In the genomic region with DNA sequence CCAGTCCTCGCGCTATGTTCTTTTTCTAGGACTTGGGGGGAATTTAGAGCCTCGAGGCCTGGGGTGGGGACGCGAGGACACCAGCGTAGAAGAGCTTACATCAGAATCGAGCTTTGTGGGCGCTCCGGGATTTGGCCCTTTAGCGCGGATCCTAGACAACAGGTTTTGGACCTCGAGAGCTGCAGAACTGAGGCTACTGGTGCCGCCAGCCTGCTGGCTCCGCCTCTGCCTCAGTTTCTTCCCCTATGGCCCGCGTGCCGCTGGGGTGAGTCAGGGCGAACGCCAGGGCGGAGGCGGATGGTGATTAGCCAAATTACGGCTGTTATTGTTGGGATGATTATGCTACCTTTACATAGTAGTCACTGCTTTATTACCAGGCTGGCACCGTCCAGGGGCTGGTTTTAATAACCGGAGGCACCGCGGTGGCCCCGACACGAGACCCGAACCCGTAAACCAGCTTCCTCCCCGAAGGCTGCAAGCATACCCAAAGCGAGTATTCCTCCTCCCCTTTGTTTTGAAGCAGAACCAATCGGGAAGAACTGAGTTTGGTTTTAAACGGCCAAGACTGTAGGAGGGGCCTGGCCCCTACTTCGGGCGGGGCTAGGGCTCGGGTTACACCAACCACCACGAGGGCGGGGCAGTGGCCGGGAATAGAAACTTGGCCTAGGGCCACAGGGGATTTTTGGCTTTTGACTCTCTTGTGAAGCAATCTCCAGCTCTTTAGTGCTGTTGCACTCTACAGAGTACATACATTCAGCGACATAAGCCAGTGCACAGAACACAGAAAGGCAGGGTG, we compare ENCODE assay signal across 8 cellular contexts. TPM values are rescaled to one million over a fixed set of nuclear protein-coding genes. Genes with fewer than 3 reads are reported as not detected.
A peak's percentile ranks its signal among the peaks of the same experiment; 100 is the strongest.
DNase-seq lines count a peak whose midpoint lies in the region; ATAC-seq, FAIRE-seq and TF ChIP-seq lines count a peak whose summit lies in the region.

No MANE protein-coding gene starts in this region.

- CTCF ChIA-PET in activated CD4-positive, alpha-beta T cell treated with anti-CD3 and anti-CD28 coated beads for 36 hours (lab: Charles Lee), result interaction anchor here (0.6 to 1.2 kb wide), 13 partner anchors 10 to 700 kb away, joined by 3 to 8 read pairs (median 4); a partner anchor contains a TSS

- TF ChIP-seq CTCF in BE2C (IDR thresholded peaks at IDR 0.05; ENCODE audit: low read depth, low read length), result no peak
- no peak for TF ChIP-seq CTCF in choroid plexus epithelial cell (conservative IDR thresholded peaks at IDR 0.05; ENCODE audit: low read depth, low read length)

- peak; percentile 99 for FAIRE-seq in GM19239 (lab: Jason Lieb, UNC)

- H3K27me3 Mint-ChIP-seq in activated CD4-positive, alpha-beta T cell treated with anti-CD3 and anti-CD28 coated beads for 36 hours, result no peaks in the 10 kb centered on the region

- peak overlapping the region; percentile 88 for H3K4me3 Mint-ChIP-seq in activated CD4-positive, alpha-beta T cell treated with anti-CD3 and anti-CD28 coated beads for 36 hours

- H3K27ac Mint-ChIP-seq in activated CD4-positive, alpha-beta T cell treated with anti-CD3 and anti-CD28 coated beads for 36 hours, result peak overlapping the region; percentile 100

- no peaks in the 10 kb centered on the region for H3K27me3 ChIP-seq in BE2C

- H3K4me1 Mint-ChIP-seq in activated CD4-positive, alpha-beta T cell treated with anti-CD3 and anti-CD28 coated beads for 36 hours, result peaks cover 33% of the 10 kb centered on the region

- DNase-seq in BE2C, result peak; percentile 95
- peak; percentile 88 for DNase-seq in GM19239 (ENCODE audit: insufficient read length, low spot score)
- peak; percentile 98 for DNase-seq in NCI-H510A treated with DMSO at 0.1 percent for 48 hours (lab: John Stamatoyannopoulos, UW)
- DNase-seq in activated CD4-positive, alpha-beta T cell treated with anti-CD3 and anti-CD28 coated beads for 36 hours, result peak; percentile 96
- DNase-seq in choroid plexus epithelial cell (ENCODE audit: low read depth), result peak; percentile 99
- peak; percentile 94 for DNase-seq in kidney glomerular epithelial cell (lab: John Stamatoyannopoulos, UW)
- peak; percentile 84 to 88 for DNase-seq in stimulated activated CD4-positive, alpha-beta T cell treated with anti-CD3 and anti-CD28 coated beads, Interleukin-15, amount 100 ng/mL, for 48 hours (ENCODE audit: low read depth in 2 of 2)

- H3K4me3 ChIP-seq in BE2C (ENCODE audit: low read depth, low read length) (peak overlapping the region; percentile 86), choroid plexus epithelial cell (ENCODE audit: low read depth, low read length) (peak overlapping the region; percentile 93)

- peaks cover 11% of the 10 kb centered on the region; the same call in 1 of the 2 replicates for H3K4me1 ChIP-seq in BE2C

- POLR2A ChIA-PET in activated CD4-positive, alpha-beta T cell treated with anti-CD3 and anti-CD28 coated beads for 36 hours (lab: Charles Lee), result interaction anchor here (0.6 to 1.7 kb wide), 12 partner anchors 8 to 618 kb away, joined by 3 to 8 read pairs (median 4); a partner anchor contains a TSS

- intact Hi-C loops in activated CD4-positive, alpha-beta T cell treated with anti-CD3 and anti-CD28 coated beads for 36 hours (cut with DNase I, micrococcal nuclease), result loop anchor here (1.0 to 5.0 kb wide), 16 partner anchors 16 to 758 kb away; a partner anchor contains a TSS

- ATAC-seq in HG03442 (IDR thresholded peaks at IDR 0.05; ENCODE audit: unreplicated experiment), result peak; percentile 53
- ATAC-seq in activated CD4-positive, alpha-beta T cell treated with anti-CD3 and anti-CD28 coated beads for 36 hours, result peak; percentile 77

- H3K9me3 Mint-ChIP-seq in activated CD4-positive, alpha-beta T cell treated with anti-CD3 and anti-CD28 coated beads for 36 hours (ENCODE audit: low read depth), result no peaks in the 10 kb centered on the region

- no peaks in the 10 kb centered on the region for H3K9me3 ChIP-seq in BE2C

- peaks cover 16% of the 10 kb centered on the region for H3K36me3 ChIP-seq in BE2C

- peaks cover 30% of the 10 kb centered on the region for H3K36me3 Mint-ChIP-seq in activated CD4-positive, alpha-beta T cell treated with anti-CD3 and anti-CD28 coated beads for 36 hours (ENCODE audit: low read depth)

RNA-seq across cellular contexts. Expression of a gene that starts 0.6 kb away (rescaled TPM):
- 221 TPM for polyA plus RNA-seq in BE2C (2012; ENCODE audit: insufficient read depth, insufficient read length, low read depth)
- 10 to 100 TPM; 59.8 to 64.6 TPM for total RNA-seq in activated CD4-positive, alpha-beta T cell treated with anti-CD3 and anti-CD28 coated beads for 36 hours

RNA-seq across cellular contexts. Expression of a gene that starts 5.9 kb away (rescaled TPM):
- polyA plus RNA-seq in BE2C (2012; ENCODE audit: insufficient read depth, insufficient read length, low read depth), result 189 TPM
- total RNA-seq in activated CD4-positive, alpha-beta T cell treated with anti-CD3 and anti-CD28 coated beads for 36 hours, result 10 to 100 TPM; 35.1 to 35.3 TPM

RNA-seq across cellular contexts. Expression of a gene that starts 15.1 kb away (rescaled TPM):
- 1.2 TPM for polyA plus RNA-seq in BE2C (2012; ENCODE audit: insufficient read depth, insufficient read length, low read depth)
- not detected for total RNA-seq in activated CD4-positive, alpha-beta T cell treated with anti-CD3 and anti-CD28 coated beads for 36 hours

RNA-seq across cellular contexts. Expression of a gene that starts 53.7 kb away (rescaled TPM):
- polyA plus RNA-seq in BE2C (2012; ENCODE audit: insufficient read depth, insufficient read length, low read depth), result 11.6 TPM
- 10 to 100 TPM; 35.2 to 37.9 TPM for total RNA-seq in activated CD4-positive, alpha-beta T cell treated with anti-CD3 and anti-CD28 coated beads for 36 hours

RNA-seq across cellular contexts. Expression of a gene that starts 53.9 kb away (rescaled TPM):
- polyA plus RNA-seq in BE2C (2012; ENCODE audit: insufficient read depth, insufficient read length, low read depth), result 95.2 TPM
- total RNA-seq in activated CD4-positive, alpha-beta T cell treated with anti-CD3 and anti-CD28 coated beads for 36 hours, result 100 to 1,000 TPM; 108 to 109 TPM

Comparison
In these comparisons a context has a peak if more than half of its experiments do, and no peak if none do; other contexts are left out.
1. Peak in every context shown above with its lines: DNase-seq, ATAC-seq and H3K4me3 ChIP-seq.